Comparison of ENCODE assay signal across 9 cellular contexts in the genomic region with DNA sequence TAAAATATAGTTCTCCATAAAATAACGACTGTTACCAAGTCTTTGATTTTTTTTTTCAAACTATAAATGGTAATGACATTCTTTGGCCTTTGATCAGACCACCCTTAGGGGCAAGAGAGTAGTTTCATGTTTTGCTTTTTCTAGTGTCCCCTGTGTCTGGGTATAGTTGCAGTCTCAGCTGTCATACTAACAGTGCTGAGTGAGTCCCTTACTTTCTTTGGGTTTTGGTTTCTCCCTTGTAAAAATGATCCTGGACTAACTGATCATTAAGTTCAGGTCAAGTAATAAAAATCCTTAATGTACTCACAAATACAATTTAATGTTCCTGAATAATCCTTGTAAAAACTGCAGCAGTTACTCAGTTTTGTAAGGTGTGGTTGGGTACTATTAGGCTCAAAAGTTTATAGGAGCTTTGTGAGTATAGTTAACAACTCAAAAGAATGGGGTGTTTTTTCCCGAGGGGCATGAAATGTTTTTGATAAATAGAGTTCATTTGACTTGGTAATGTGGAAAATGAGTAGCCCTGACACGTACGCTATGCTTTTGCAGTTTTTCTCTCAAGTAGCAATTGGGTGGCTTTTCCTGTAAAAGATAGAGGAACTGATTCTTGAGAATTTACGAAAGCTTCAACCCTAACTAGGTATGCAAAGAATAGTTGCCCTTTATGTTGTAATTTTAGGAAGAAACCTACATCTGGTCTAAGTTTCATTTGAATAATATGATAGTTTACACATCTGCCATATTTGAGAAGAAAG. TPM values are rescaled to one million over a fixed set of nuclear protein-coding genes. Genes with fewer than 3 reads are reported as not detected.
A peak's percentile ranks its signal among the peaks of the same experiment; 100 is the strongest.
DNase-seq lines count a peak whose midpoint lies in the region; ATAC-seq lines count a peak whose summit lies in the region.
"Had no signal": no experiment of that assay in that cellular context is flagged by ENCODE, and none has a peak within 500 bp of the region (broad histone marks: within the 10 kb centered on the region; RNA-seq: fewer than 3 reads in every experiment).

No MANE protein-coding gene starts in this region.

- no peaks in the 10 kb centered on the region for H3K9me3 Mint-ChIP-seq in activated naive CD4-positive, alpha-beta T cell treated with anti-CD3 and anti-CD28 coated beads, Interleukin-2, amount 50 U/mL, for 24 hours
- no peaks in the 10 kb centered on the region for H3K9me3 Mint-ChIP-seq in activated naive CD4-positive, alpha-beta T cell treated with anti-CD3 and anti-CD28 coated beads, Interleukin-2, amount 50 U/mL, for 72 hours

- peak overlapping the region; percentile 77 for H3K4me3 Mint-ChIP-seq in activated naive CD4-positive, alpha-beta T cell treated with anti-CD3 and anti-CD28 coated beads, Interleukin-2, amount 50 U/mL, for 24 hours

- no peak for DNase-seq in activated naive CD4-positive, alpha-beta T cell (lab: John Stamatoyannopoulos, UW)
- DNase-seq in activated naive CD4-positive, alpha-beta T cell treated with anti-CD3 and anti-CD28 coated beads, Interleukin-2, amount 50 U/mL, for 72 hours (ENCODE audit: low spot score in 2 of 2): no peak
- DNase-seq in DMS 273 (lab: John Stamatoyannopoulos, UW; ENCODE audit: unreplicated experiment) (no peak), NCI-H446 (lab: John Stamatoyannopoulos, UW) (no peak), A172 (ENCODE audit: low spot score) (no peak), RKO (ENCODE audit: low spot score) (no peak)
- DNase-seq: NCI-H774 had no signal

- H3K4me1 Mint-ChIP-seq in activated naive CD4-positive, alpha-beta T cell treated with anti-CD3 and anti-CD28 coated beads, Interleukin-2, amount 50 U/mL, for 24 hours: peaks cover 99% of the 10 kb centered on the region

- no peaks in the 10 kb centered on the region for H3K27me3 Mint-ChIP-seq in activated naive CD4-positive, alpha-beta T cell treated with anti-CD3 and anti-CD28 coated beads, Interleukin-2, amount 50 U/mL, for 24 hours

- ATAC-seq in HG03457 (IDR thresholded peaks at IDR 0.05; ENCODE audit: unreplicated experiment): peak; percentile 33
- peak in 1 of 2 donors; percentile 8 for ATAC-seq in activated naive CD4-positive, alpha-beta T cell treated with anti-CD3 and anti-CD28 coated beads, Interleukin-2, amount 50 U/mL, for 72 hours

- H3K36me3 Mint-ChIP-seq in activated naive CD4-positive, alpha-beta T cell treated with anti-CD3 and anti-CD28 coated beads, Interleukin-2, amount 50 U/mL, for 24 hours: peaks cover 10% of the 10 kb centered on the region
- peaks cover 3 to 81% of the 10 kb centered on the region in 2 donors for H3K36me3 Mint-ChIP-seq in activated naive CD4-positive, alpha-beta T cell treated with anti-CD3 and anti-CD28 coated beads, Interleukin-2, amount 50 U/mL, for 72 hours

- H3K27ac Mint-ChIP-seq in activated naive CD4-positive, alpha-beta T cell treated with anti-CD3 and anti-CD28 coated beads, Interleukin-2, amount 50 U/mL, for 24 hours: peak overlapping the region; percentile 99
- peak overlapping the region; percentile 99 for H3K27ac Mint-ChIP-seq in activated naive CD4-positive, alpha-beta T cell treated with anti-CD3 and anti-CD28 coated beads, Interleukin-2, amount 50 U/mL, for 72 hours

RNA-seq across cellular contexts. Expression of a gene that starts 6.2 kb away (rescaled TPM):
- total RNA-seq in activated naive CD4-positive, alpha-beta T cell treated with anti-CD3 and anti-CD28 coated beads, Interleukin-2, amount 50 U/mL, for 72 hours: 100 to 1,000 TPM in 1 of 2 donors, 10 to 100 TPM in 1; 52.6 to 113 TPM
- total RNA-seq in A172 (2014; rRNA removed; shearing (Covaris generic)): 56.9 and 60.6 TPM in 2 replicates
